In the genomic region with DNA sequence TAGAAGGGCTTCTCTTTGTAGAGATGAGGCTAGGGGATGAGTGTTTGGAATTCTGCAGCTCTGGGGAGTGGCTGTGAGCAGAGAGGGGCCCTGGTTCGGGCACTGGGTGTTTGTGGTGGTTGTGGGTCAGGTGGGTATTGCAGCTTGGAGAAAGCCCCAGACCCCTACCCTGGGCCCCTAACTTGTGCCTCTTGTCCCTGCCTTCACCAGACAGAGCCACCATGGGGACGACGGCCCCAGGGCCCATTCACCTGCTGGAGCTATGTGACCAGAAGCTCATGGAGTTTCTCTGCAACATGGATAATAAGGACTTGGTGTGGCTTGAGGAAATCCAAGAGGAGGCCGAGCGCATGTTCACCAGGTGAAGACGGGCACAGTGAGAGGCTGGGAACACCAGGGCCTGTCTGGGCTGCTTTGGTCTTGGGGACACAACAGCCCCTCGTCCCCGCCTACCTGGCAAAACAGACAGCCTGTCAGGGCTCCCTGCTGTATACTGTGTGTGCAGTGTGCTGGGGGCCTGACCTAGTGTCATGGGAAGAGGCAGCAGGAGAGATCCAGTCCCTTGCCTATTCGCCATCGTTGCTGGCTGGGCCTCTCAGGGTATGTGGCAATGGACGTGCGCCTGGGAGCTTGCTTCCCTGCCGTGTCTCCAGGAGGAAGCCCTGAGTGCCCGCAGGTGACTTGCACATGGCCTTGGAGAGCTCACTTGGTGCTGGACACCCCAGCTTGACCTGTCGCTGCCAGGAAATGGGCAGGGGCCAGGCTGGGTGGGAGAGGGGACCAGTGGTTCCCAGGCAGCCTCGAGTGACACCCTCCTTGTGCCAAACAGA, we compare ENCODE assay signal across 1 cellular context.
TF ChIP-seq lines count a peak whose summit lies in the region.

No MANE protein-coding gene starts in this region.

TF ChIP-seq in WTC11, 78 proteins besides CTCF, POLR2A, EP300 and RAD21 (continued from another document):
- TF ChIP-seq, protein P1, sequence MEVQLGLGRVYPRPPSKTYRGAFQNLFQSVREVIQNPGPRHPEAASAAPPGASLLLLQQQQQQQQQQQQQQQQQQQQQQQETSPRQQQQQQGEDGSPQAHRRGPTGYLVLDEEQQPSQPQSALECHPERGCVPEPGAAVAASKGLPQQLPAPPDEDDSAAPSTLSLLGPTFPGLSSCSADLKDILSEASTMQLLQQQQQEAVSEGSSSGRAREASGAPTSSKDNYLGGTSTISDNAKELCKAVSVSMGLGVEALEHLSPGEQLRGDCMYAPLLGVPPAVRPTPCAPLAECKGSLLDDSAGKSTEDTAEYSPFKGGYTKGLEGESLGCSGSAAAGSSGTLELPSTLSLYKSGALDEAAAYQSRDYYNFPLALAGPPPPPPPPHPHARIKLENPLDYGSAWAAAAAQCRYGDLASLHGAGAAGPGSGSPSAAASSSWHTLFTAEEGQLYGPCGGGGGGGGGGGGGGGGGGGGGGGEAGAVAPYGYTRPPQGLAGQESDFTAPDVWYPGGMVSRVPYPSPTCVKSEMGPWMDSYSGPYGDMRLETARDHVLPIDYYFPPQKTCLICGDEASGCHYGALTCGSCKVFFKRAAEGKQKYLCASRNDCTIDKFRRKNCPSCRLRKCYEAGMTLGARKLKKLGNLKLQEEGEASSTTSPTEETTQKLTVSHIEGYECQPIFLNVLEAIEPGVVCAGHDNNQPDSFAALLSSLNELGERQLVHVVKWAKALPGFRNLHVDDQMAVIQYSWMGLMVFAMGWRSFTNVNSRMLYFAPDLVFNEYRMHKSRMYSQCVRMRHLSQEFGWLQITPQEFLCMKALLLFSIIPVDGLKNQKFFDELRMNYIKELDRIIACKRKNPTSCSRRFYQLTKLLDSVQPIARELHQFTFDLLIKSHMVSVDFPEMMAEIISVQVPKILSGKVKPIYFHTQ (CRISPR knock-in tag; IDR thresholded peaks at IDR 0.05), result no peak
TF ChIP-seq in WTC11: peak in this region for 0.
